ENCODE assay signal across 9 cellular contexts in genomic region chr2:155815851-155816250, GRCh38.
DNase-seq lines count a peak whose midpoint lies in the region; ATAC-seq, FAIRE-seq and TF ChIP-seq lines count a peak whose summit lies in the region.
"Had no signal": no experiment of that assay in that cellular context is flagged by ENCODE, and none has a peak within 500 bp of the region (broad histone marks: within the 10 kb centered on the region; RNA-seq: fewer than 3 reads in every experiment).

No MANE protein-coding gene starts in this region.

- H4K20me1 ChIP-seq in SU-DHL-6 (ENCODE audit: low read depth, low read length) = no peaks in the 10 kb centered on the region

- no peak overlapping the region for H2AFZ ChIP-seq in SU-DHL-6 (ENCODE audit: low read depth, low read length, severe bottlenecking)

- H3K4me3 Mint-ChIP-seq in CD8-positive, alpha-beta memory T cell = no peak overlapping the region

- H3K4me3 ChIP-seq in SU-DHL-6 (ENCODE audit: insufficient read depth, low read length, poor library complexity, severe bottlenecking) = no peak overlapping the region
- H3K4me3 ChIP-seq in CD8-positive, alpha-beta memory T cell (ENCODE audit: low read length) = no peak overlapping the region
- H3K4me3 ChIP-seq: SK-N-MC had no signal

- peaks cover 0 to 8% (median 2%) of the 10 kb centered on the region in 5 donors for H3K9me3 Mint-ChIP-seq in CD8-positive, alpha-beta memory T cell

- POLR2A ChIA-PET in CD8-positive, alpha-beta memory T cell (lab: Charles Lee) = no interaction called here

- DNase-seq in GM13976 (ENCODE audit: low spot score) (peak; percentile 11), HPDE6-E6E7 (ENCODE audit: extremely low spot score) (peak; percentile 3), left kidney (ENCODE audit: low read depth, low spot score) (peak; percentile 28), Right ventricle myocardium inferior (ENCODE audit: missing footprints) (no peak), GM19239 (ENCODE audit: insufficient read length, low spot score) (no peak)
- DNase-seq in CD8-positive, alpha-beta memory T cell = no peak

- FAIRE-seq in GM19239 (lab: Jason Lieb, UNC) = no peak

- TF ChIP-seq CTCF in GM13976 (IDR thresholded peaks at IDR 0.05; ENCODE audit: borderline replicate concordance, control extremely low read depth, extremely low read depth, insufficient read depth, missing control alignments) = peak; percentile 51
- peak; percentile 36 for TF ChIP-seq CTCF in SU-DHL-6 (IDR thresholded peaks at IDR 0.05; ENCODE audit: insufficient read depth, low read length, poor library complexity, severe bottlenecking)

- CTCF ChIA-PET in CD8-positive, alpha-beta memory T cell (lab: Charles Lee) = no interaction called here

- intact Hi-C loops in Right ventricle myocardium inferior (cut with DNase I) = no loop called here

- no peaks in the 10 kb centered on the region for H3K27me3 Mint-ChIP-seq in CD8-positive, alpha-beta memory T cell

- H3K27ac ChIP-seq in SU-DHL-6 (ENCODE audit: low read depth, low read length) = no peak overlapping the region
- no peak overlapping the region for H3K27ac ChIP-seq in CD8-positive, alpha-beta memory T cell (ENCODE audit: low read depth, low read length)
- H3K27ac ChIP-seq: SK-N-MC had no signal

- H3K4me1 ChIP-seq in CD8-positive, alpha-beta memory T cell (ENCODE audit: insufficient read depth, low read length) = no peaks in the 10 kb centered on the region

- H3K27me3 ChIP-seq in SU-DHL-6 (ENCODE audit: low read length) = no peaks in the 10 kb centered on the region
- no peaks in the 10 kb centered on the region for H3K27me3 ChIP-seq in CD8-positive, alpha-beta memory T cell (ENCODE audit: insufficient read depth, low read length, poor library complexity, severe bottlenecking)

- no peaks in the 10 kb centered on the region for H3K36me3 Mint-ChIP-seq in CD8-positive, alpha-beta memory T cell

- no peaks in the 10 kb centered on the region for H3K9me2 ChIP-seq in SU-DHL-6 (replicated peaks; ENCODE audit: insufficient read depth, low read length)

- no peaks in the 10 kb centered on the region for H3K36me3 ChIP-seq in SU-DHL-6 (ENCODE audit: low read length)
- no peaks in the 10 kb centered on the region for H3K36me3 ChIP-seq in CD8-positive, alpha-beta memory T cell (ENCODE audit: insufficient read depth, low read length)

- no peaks in the 10 kb centered on the region for H3K79me2 ChIP-seq in SU-DHL-6 (ENCODE audit: insufficient read depth, low read length)

- H3K4me1 Mint-ChIP-seq in CD8-positive, alpha-beta memory T cell = no peaks in the 10 kb centered on the region

- no peak overlapping the region for H3K4me2 ChIP-seq in SU-DHL-6 (ENCODE audit: low read depth, low read length, poor library complexity, severe bottlenecking)

- H3K27ac Mint-ChIP-seq in CD8-positive, alpha-beta memory T cell = no peak overlapping the region

- H3K9me3 ChIP-seq in SU-DHL-6 (ENCODE audit: insufficient read depth, low read length) = no peaks in the 10 kb centered on the region
- no peaks in the 10 kb centered on the region for H3K9me3 ChIP-seq in CD8-positive, alpha-beta memory T cell (ENCODE audit: low read length)

- ATAC-seq in GM21717 (IDR thresholded peaks at IDR 0.05; ENCODE audit: unreplicated experiment) (peak; percentile 94), Right ventricle myocardium inferior (no peak)

- no peak overlapping the region for H3K9ac ChIP-seq in SU-DHL-6 (ENCODE audit: low read length)

- in situ Hi-C loops in GM13976 (cut with MboI; ENCODE audit: low sequenced_read_pairs, unreplicated experiment) = loop anchor here (25.0 kb wide), 1 partner anchor 454 kb away; no protein-coding TSS in a partner anchor

- no peaks in the 10 kb centered on the region for H3F3A ChIP-seq in SU-DHL-6 (ENCODE audit: insufficient read depth)

Comparison
In these comparisons a context has a peak if more than half of its experiments do, and no peak if none do; other contexts are left out.
1. DNase-seq: peak in GM13976 (single experiment), HPDE6-E6E7 (single experiment) and left kidney (single experiment); none in Right ventricle myocardium inferior (single experiment), GM19239 (single experiment) and CD8-positive, alpha-beta memory T cell (0 of 5).